In the genomic region with DNA sequence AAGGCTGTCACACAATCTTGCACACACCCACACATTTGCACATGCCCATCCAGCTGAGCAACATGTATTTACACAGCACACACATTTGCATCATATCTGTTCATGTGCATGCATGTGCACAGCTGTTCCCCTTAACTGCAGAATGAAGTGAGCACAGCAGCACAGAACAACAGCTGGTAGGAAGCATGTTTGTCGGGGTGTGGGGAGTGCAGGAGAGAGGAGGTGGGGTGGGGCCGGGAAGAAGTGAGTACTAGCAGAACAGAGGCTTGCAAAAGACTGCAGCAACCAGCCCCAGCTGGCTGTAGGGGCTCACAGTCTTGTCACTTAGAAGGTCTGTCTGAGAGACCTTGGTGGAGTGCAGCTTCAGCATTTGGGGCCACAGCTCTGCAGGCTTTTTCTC, we compare ENCODE assay signal across 2 cellular contexts.
TF ChIP-seq lines count a peak whose summit lies in the region.

No MANE protein-coding gene starts in this region.

TF ChIP-seq in SK-N-SH treated with all-trans-retinoic acid at 6 μM for 48 hours, 23 proteins besides CTCF, POLR2A, EP300 and RAD21 (continued from another document):
- TF ChIP-seq, protein P1, sequence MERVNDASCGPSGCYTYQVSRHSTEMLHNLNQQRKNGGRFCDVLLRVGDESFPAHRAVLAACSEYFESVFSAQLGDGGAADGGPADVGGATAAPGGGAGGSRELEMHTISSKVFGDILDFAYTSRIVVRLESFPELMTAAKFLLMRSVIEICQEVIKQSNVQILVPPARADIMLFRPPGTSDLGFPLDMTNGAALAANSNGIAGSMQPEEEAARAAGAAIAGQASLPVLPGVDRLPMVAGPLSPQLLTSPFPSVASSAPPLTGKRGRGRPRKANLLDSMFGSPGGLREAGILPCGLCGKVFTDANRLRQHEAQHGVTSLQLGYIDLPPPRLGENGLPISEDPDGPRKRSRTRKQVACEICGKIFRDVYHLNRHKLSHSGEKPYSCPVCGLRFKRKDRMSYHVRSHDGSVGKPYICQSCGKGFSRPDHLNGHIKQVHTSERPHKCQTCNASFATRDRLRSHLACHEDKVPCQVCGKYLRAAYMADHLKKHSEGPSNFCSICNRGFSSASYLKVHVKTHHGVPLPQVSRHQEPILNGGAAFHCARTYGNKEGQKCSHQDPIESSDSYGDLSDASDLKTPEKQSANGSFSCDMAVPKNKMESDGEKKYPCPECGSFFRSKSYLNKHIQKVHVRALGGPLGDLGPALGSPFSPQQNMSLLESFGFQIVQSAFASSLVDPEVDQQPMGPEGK (CRISPR knock-in tag; IDR thresholded peaks at IDR 0.05; ENCODE audit: borderline replicate concordance), result no peak
- TF ChIP-seq, protein P2, sequence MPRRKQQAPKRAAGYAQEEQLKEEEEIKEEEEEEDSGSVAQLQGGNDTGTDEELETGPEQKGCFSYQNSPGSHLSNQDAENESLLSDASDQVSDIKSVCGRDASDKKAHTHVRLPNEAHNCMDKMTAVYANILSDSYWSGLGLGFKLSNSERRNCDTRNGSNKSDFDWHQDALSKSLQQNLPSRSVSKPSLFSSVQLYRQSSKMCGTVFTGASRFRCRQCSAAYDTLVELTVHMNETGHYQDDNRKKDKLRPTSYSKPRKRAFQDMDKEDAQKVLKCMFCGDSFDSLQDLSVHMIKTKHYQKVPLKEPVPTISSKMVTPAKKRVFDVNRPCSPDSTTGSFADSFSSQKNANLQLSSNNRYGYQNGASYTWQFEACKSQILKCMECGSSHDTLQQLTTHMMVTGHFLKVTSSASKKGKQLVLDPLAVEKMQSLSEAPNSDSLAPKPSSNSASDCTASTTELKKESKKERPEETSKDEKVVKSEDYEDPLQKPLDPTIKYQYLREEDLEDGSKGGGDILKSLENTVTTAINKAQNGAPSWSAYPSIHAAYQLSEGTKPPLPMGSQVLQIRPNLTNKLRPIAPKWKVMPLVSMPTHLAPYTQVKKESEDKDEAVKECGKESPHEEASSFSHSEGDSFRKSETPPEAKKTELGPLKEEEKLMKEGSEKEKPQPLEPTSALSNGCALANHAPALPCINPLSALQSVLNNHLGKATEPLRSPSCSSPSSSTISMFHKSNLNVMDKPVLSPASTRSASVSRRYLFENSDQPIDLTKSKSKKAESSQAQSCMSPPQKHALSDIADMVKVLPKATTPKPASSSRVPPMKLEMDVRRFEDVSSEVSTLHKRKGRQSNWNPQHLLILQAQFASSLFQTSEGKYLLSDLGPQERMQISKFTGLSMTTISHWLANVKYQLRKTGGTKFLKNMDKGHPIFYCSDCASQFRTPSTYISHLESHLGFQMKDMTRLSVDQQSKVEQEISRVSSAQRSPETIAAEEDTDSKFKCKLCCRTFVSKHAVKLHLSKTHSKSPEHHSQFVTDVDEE (CRISPR knock-in tag; IDR thresholded peaks at IDR 0.05), result no peak
- no peak for TF ChIP-seq ZFP30 (CRISPR knock-in tag; IDR thresholded peaks at IDR 0.05)

TF ChIP-seq in SK-N-SH, 30 proteins besides CTCF, POLR2A, EP300 and RAD21 (continued from another document):
- TF ChIP-seq, protein P3, sequence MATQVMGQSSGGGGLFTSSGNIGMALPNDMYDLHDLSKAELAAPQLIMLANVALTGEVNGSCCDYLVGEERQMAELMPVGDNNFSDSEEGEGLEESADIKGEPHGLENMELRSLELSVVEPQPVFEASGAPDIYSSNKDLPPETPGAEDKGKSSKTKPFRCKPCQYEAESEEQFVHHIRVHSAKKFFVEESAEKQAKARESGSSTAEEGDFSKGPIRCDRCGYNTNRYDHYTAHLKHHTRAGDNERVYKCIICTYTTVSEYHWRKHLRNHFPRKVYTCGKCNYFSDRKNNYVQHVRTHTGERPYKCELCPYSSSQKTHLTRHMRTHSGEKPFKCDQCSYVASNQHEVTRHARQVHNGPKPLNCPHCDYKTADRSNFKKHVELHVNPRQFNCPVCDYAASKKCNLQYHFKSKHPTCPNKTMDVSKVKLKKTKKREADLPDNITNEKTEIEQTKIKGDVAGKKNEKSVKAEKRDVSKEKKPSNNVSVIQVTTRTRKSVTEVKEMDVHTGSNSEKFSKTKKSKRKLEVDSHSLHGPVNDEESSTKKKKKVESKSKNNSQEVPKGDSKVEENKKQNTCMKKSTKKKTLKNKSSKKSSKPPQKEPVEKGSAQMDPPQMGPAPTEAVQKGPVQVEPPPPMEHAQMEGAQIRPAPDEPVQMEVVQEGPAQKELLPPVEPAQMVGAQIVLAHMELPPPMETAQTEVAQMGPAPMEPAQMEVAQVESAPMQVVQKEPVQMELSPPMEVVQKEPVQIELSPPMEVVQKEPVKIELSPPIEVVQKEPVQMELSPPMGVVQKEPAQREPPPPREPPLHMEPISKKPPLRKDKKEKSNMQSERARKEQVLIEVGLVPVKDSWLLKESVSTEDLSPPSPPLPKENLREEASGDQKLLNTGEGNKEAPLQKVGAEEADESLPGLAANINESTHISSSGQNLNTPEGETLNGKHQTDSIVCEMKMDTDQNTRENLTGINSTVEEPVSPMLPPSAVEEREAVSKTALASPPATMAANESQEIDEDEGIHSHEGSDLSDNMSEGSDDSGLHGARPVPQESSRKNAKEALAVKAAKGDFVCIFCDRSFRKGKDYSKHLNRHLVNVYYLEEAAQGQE (IDR thresholded peaks at IDR 0.05; ENCODE audit: low read depth, low read length), result no peak
